Comparison of ENCODE assay signal across 22 cellular contexts in the genomic region with DNA sequence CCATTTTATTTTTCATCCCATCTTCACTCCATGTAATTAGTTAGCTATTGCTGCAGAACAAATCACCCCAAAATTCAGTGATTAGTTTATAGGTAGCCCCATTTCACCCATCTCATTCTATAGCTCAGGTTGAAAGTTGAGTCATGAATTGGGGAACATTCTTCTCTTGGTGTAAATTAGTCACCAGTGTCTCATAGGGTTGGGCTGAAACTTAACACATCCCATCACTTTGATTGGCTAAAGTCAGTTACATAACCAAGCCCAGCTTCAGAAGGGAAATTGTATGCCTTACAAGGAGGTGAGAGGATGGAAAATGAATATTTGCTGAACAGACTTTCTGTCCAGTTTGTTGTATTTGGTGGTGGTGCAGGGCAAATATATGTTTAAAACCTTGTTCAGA.
DNase-seq lines count a peak whose midpoint lies in the region; ATAC-seq and TF ChIP-seq lines count a peak whose summit lies in the region.
"Had no signal": no experiment of that assay in that cellular context is flagged by ENCODE, and none has a peak within 500 bp of the region (broad histone marks: within the 10 kb centered on the region; RNA-seq: fewer than 3 reads in every experiment).

No MANE protein-coding gene starts in this region.

- H3K4me1 Mint-ChIP-seq in T-helper 17 cell: no peaks in the 10 kb centered on the region

- H3K27ac Mint-ChIP-seq in T-helper 17 cell: no peak overlapping the region
- H3K27ac Mint-ChIP-seq: stimulated activated naive B cell treated with anti-CD40 and anti-IgM and Interleukin-4, amounts not matched to agents 10 μg/mL and 1 μg/mL and 100 μg/mL, for 72 hours had no signal

- H3K27ac ChIP-seq in foreskin keratinocyte (peak overlapping the region; percentile 40), testis (no peak overlapping the region)
- H3K27ac ChIP-seq: thyroid gland, VCaP had no signal

- no peak for TF ChIP-seq CTCF in foreskin keratinocyte (conservative IDR thresholded peaks at IDR 0.05)
- no peak for TF ChIP-seq CTCF in testis (IDR thresholded peaks at IDR 0.05)

- no peaks in the 10 kb centered on the region for H3K27me3 Mint-ChIP-seq in T-helper 17 cell
- H3K27me3 Mint-ChIP-seq: naive B cell; stimulated activated naive B cell treated with anti-CD40 and anti-IgM and Interleukin-4, amounts not matched to agents 10 μg/mL and 1 μg/mL and 100 μg/mL, for 72 hours had no signal

- peak; percentile 54 for ATAC-seq in GM18511 (IDR thresholded peaks at IDR 0.05; ENCODE audit: unreplicated experiment)
- ATAC-seq in HG03378 (IDR thresholded peaks at IDR 0.05; ENCODE audit: unreplicated experiment): peak; percentile 57
- ATAC-seq in T-helper 17 cell: peak; percentile 16
- peak; percentile 98 for ATAC-seq in foreskin keratinocyte
- ATAC-seq in GM18858 (IDR thresholded peaks at IDR 0.05; ENCODE audit: unreplicated experiment): no peak
- ATAC-seq: left cardiac atrium, Panc1 had no signal

- no peak overlapping the region for H3K4me3 Mint-ChIP-seq in T-helper 17 cell
- H3K4me3 Mint-ChIP-seq: naive B cell; stimulated activated naive B cell treated with anti-CD40 and anti-IgM and Interleukin-4, amounts not matched to agents 10 μg/mL and 1 μg/mL and 100 μg/mL, for 72 hours had no signal

- H3K4me1 ChIP-seq in foreskin keratinocyte: no peaks in the 10 kb centered on the region
- no peaks in the 10 kb centered on the region for H3K4me1 ChIP-seq in testis

- H3K4me3 ChIP-seq in testis: no peak overlapping the region
- H3K4me3 ChIP-seq: thyroid gland had no signal

- no peaks in the 10 kb centered on the region for H3K36me3 ChIP-seq in testis (ENCODE audit: low read depth, missing control alignments)
- H3K36me3 ChIP-seq: thyroid gland had no signal

- H3K36me3 Mint-ChIP-seq in T-helper 17 cell (ENCODE audit: low read depth): no peaks in the 10 kb centered on the region

- TF ChIP-seq POLR2A in testis (IDR thresholded peaks at IDR 0.05): no peak

- DNase-seq in T-helper 17 cell: no peak
- DNase-seq in foreskin keratinocyte: peak; percentile 72 to 83
- no peak for DNase-seq in NCI-H146 (lab: John Stamatoyannopoulos, UW)
- DNase-seq in NCI-H1105 treated with DMSO at 0.1 percent for 48 hours (lab: John Stamatoyannopoulos, UW): no peak
- DNase-seq in testis: no peak
- DNase-seq: activated CD4-positive, alpha-beta T cell treated with anti-CD3 and anti-CD28 coated beads, Interleukin-2, amount 50 U/mL, for 4 hours; activated naive CD4-positive, alpha-beta T cell treated with anti-CD3 and anti-CD28 coated beads, Interleukin-2, amount 50 U/mL, for 16 hours; left cardiac atrium; mesenchymal stem cell; MM.1S; naive B cell; NCI-H2029; NCI-H345; nucleus accumbens; small intestine; stimulated activated naive B cell treated with anti-CD40 and anti-IgM and Interleukin-4, amounts not matched to agents 10 μg/mL and 1 μg/mL and 100 μg/mL, for 72 hours; thyroid gland had no signal

- H3K27me3 ChIP-seq in foreskin keratinocyte: no peaks in the 10 kb centered on the region
- no peaks in the 10 kb centered on the region for H3K27me3 ChIP-seq in testis
- H3K27me3 ChIP-seq: thyroid gland had no signal

- intact Hi-C loops in testis (cut with DNase I; ENCODE audit: low total_unique reads): no loop called here

- no peaks in the 10 kb centered on the region for H3K9me3 ChIP-seq in T-helper 17 cell (ENCODE audit: control insufficient read depth, low read length, poor library complexity, severe bottlenecking)
- no peaks in the 10 kb centered on the region for H3K9me3 ChIP-seq in testis
- H3K9me3 ChIP-seq: thyroid gland had no signal

Comparison
In these comparisons a context has a peak if more than half of its experiments do, and no peak if none do; other contexts are left out.
1. DNase-seq: peak in foreskin keratinocyte (2 of 2); none in T-helper 17 cell (0 of 3), NCI-H146 (single experiment), NCI-H1105 treated with DMSO at 0.1 percent for 48 hours (single experiment) and testis (single experiment).